In genomic region chr17:41688641-41689496, GRCh38 we compare ENCODE assay signal across 8 cellular contexts.
A peak's percentile ranks its signal among the peaks of the same experiment; 100 is the strongest.
DNase-seq lines count a peak whose midpoint lies in the region; ATAC-seq and TF ChIP-seq lines count a peak whose summit lies in the region.

Gene EIF1 (plus strand): TSS chr17:41688885. CDS start chr17:41689039, 154 bp downstream.

- peak; percentile 72 for ATAC-seq in GM19025 (IDR thresholded peaks at IDR 0.05; ENCODE audit: low read depth, unreplicated experiment)
- peak; percentile 62 for ATAC-seq in HG03342 (IDR thresholded peaks at IDR 0.05; ENCODE audit: unreplicated experiment)
- ATAC-seq in central memory CD8-positive, alpha-beta T cell (replicated peaks; ENCODE audit: extremely low read depth, poor library complexity, severe bottlenecking), result peak; percentile 72

- peak within 1 kb of the TSS; percentile 98 for H3K27ac Mint-ChIP-seq in central memory CD8-positive, alpha-beta T cell (ENCODE audit: low read depth)

- no peaks in the 10 kb centered on the region for H3K27me3 Mint-ChIP-seq in central memory CD8-positive, alpha-beta T cell

- DNase-seq in AG09309 (ENCODE audit: low read depth), result peak; percentile 98
- peak; percentile 97 to 99 for DNase-seq in NCI-H446 (lab: John Stamatoyannopoulos, UW)
- DNase-seq in activated CD4-positive, CD25-positive, alpha-beta regulatory T cell treated with anti-CD3 and anti-CD28 coated beads, Interleukin-2, amount 50 U/mL, for 16 hours (ENCODE audit: low read depth, low spot score), result peak; percentile 100
- DNase-seq in central memory CD8-positive, alpha-beta T cell (ENCODE audit: low spot score in 2 of 2), result peak; percentile 100
- DNase-seq in inferior parietal cortex (ENCODE audit: extremely low spot score), result peak; percentile 100
- DNase-seq in stimulated activated CD4-positive, alpha-beta T cell treated with anti-CD3 and anti-CD28 coated beads, Interleukin-12 subunit alpha, Interleukin-12 subunit beta, amount 100 ng/mL, for 24 hours (ENCODE audit: low read depth in 2 of 2), result peak; percentile 100

- no peaks in the 10 kb centered on the region for H3K9me3 Mint-ChIP-seq in central memory CD8-positive, alpha-beta T cell

- TF ChIP-seq CTCF in AG09309 (IDR thresholded peaks at IDR 0.05; ENCODE audit: control insufficient read depth, insufficient read depth, low read depth, low read length, missing control alignments), result no peak

- H3K4me3 ChIP-seq in AG09309 (ENCODE audit: control insufficient read depth, low read depth, low read length), result peak within 1 kb of the TSS; percentile 59

- H3K4me1 Mint-ChIP-seq in central memory CD8-positive, alpha-beta T cell, result peaks cover 32% of the 10 kb centered on the region

- peaks cover 57% of the 10 kb centered on the region for H3K36me3 Mint-ChIP-seq in central memory CD8-positive, alpha-beta T cell (ENCODE audit: insufficient read depth)

- peak within 1 kb of the TSS; percentile 96 for H3K4me3 Mint-ChIP-seq in central memory CD8-positive, alpha-beta T cell

Comparison
In these comparisons a context has a peak if more than half of its experiments do, and no peak if none do; other contexts are left out.
1. Peak in every context shown above with its lines: DNase-seq, ATAC-seq and H3K4me3 ChIP-seq.